8 cellular contexts compared by ENCODE assay signal in genomic region chr9:35096035-35096849, GRCh38. TPM values are rescaled to one million over a fixed set of nuclear protein-coding genes. Genes with fewer than 3 reads are reported as not detected.
DNase-seq lines count a peak whose midpoint lies in the region; ATAC-seq lines count a peak whose summit lies in the region.

PIGO (minus strand) TSS chr9:35096591; CDS start chr9:35095565, 1,026 bp downstream.

- peaks cover 0 to 3% of the 10 kb centered on the region in 2 donors for H3K4me1 ChIP-seq in esophagus (ENCODE audit: control insufficient read depth in 2 of 2, insufficient read depth in 2 of 2, low read length in 1 of 2)
- H3K4me1 ChIP-seq in muscle layer of colon (ENCODE audit: insufficient read depth, low read length): peaks cover 8% of the 10 kb centered on the region

- ATAC-seq in GM21515 (IDR thresholded peaks at IDR 0.05; ENCODE audit: unreplicated experiment): peak; percentile 74

- WGBS in esophagus, 2 donors: 0 to 1% methylated on average over 53 of the region's 53 CpGs

- no peaks in the 10 kb centered on the region for H3K9me3 ChIP-seq in esophagus (ENCODE audit: control insufficient read depth in 2 of 2, insufficient read depth in 1 of 2, low read depth in 1 of 2, low read length in 1 of 2)
- H3K9me3 ChIP-seq in muscle layer of colon (ENCODE audit: low read length): no peaks in the 10 kb centered on the region

- DNase-seq in DMS114 treated with DMSO at 0.1 percent for 48 hours (lab: John Stamatoyannopoulos, UW; ENCODE audit: unreplicated experiment) (peak; percentile 52), HuH-7.5 (ENCODE audit: low spot score) (peak; percentile 89), OCI-M2 (lab: John Stamatoyannopoulos, UW; ENCODE audit: unreplicated experiment) (peak; percentile 46)
- peak; percentile 90 for DNase-seq in activated T-cell treated with anti-CD3 and anti-CD28 coated beads, Interleukin-2, amount 50 U/mL, for 1 hour
- peak; percentile 80 to 86 for DNase-seq in stimulated activated CD8-positive, alpha-beta memory T cell treated with anti-CD3 and anti-CD28 coated beads, Interleukin-7, amount 100 ng/mL, for 4 hours (ENCODE audit: low read depth in 2 of 2)

- peaks cover 7 to 29% of the 10 kb centered on the region in 2 donors for H3K36me3 ChIP-seq in esophagus (ENCODE audit: control insufficient read depth in 2 of 2, insufficient read depth in 2 of 2, low read length in 1 of 2)
- H3K36me3 ChIP-seq in muscle layer of colon (ENCODE audit: insufficient read depth, low read length): peaks cover 48% of the 10 kb centered on the region

- H3K27ac ChIP-seq in esophagus (ENCODE audit: low read depth in 2 of 2, low read length in 1 of 2) (peak within 1 kb of the TSS; percentile 98 to 99), muscle layer of colon (ENCODE audit: low read depth, low read length) (peak within 1 kb of the TSS; percentile 88)

- H3K9ac ChIP-seq in muscle layer of colon (ENCODE audit: low read length): peak within 1 kb of the TSS; percentile 89

- no peaks in the 10 kb centered on the region for H3K27me3 ChIP-seq in esophagus (ENCODE audit: control insufficient read depth in 1 of 2, insufficient read depth in 2 of 2, low read length in 2 of 2)
- H3K27me3 ChIP-seq in muscle layer of colon (ENCODE audit: control insufficient read depth in 1 of 2, insufficient read depth in 2 of 2, low read length in 2 of 2): no peaks in the 10 kb centered on the region

- H3K4me3 ChIP-seq in esophagus (ENCODE audit: low read depth in 1 of 2, low read length in 2 of 2): peak within 1 kb of the TSS; percentile 76 to 93
- peak within 1 kb of the TSS; percentile 81 to 83 for H3K4me3 ChIP-seq in muscle layer of colon (ENCODE audit: low read depth in 1 of 2, low read length in 2 of 2)

RNA-seq across cellular contexts. Expression of gene PIGO, which starts in this region (rescaled TPM):
- 10 to 100 TPM; 12.3 to 12.5 TPM for polyA plus RNA-seq in esophagus

Comparison
In these comparisons a context has a peak if more than half of its experiments do, and no peak if none do; other contexts are left out.
1. Peak in every context shown above with its lines: DNase-seq, ATAC-seq, H3K4me3 ChIP-seq and H3K27ac ChIP-seq.